2 cellular contexts compared by ENCODE assay signal in genomic region chr19:51686171-51686570, GRCh38.
TF ChIP-seq lines count a peak whose summit lies in the region.

No MANE protein-coding gene starts in this region.

TF ChIP-seq in A549, 52 proteins besides CTCF, POLR2A, EP300 and RAD21:
- TF ChIP-seq E2F6 (IDR thresholded peaks at IDR 0.05; ENCODE audit: borderline replicate concordance, low read depth) (no peak), EHMT2 (IDR thresholded peaks at IDR 0.05; ENCODE audit: low read depth) (no peak), TFCP2L1 (CRISPR knock-in tag; IDR thresholded peaks at IDR 0.05) (no peak), ATOH8 (CRISPR knock-in tag; IDR thresholded peaks at IDR 0.05; ENCODE audit: low read depth) (no peak), SREBF2 (IDR thresholded peaks at IDR 0.05) (no peak), KDM1A (IDR thresholded peaks at IDR 0.05; ENCODE audit: low read depth) (no peak)
- TF ChIP-seq, protein P1, sequence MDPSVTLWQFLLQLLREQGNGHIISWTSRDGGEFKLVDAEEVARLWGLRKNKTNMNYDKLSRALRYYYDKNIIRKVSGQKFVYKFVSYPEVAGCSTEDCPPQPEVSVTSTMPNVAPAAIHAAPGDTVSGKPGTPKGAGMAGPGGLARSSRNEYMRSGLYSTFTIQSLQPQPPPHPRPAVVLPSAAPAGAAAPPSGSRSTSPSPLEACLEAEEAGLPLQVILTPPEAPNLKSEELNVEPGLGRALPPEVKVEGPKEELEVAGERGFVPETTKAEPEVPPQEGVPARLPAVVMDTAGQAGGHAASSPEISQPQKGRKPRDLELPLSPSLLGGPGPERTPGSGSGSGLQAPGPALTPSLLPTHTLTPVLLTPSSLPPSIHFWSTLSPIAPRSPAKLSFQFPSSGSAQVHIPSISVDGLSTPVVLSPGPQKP (IDR thresholded peaks at IDR 0.05; ENCODE audit: low read depth, low read length) = no peak

TF ChIP-seq in HCT116, 20 proteins besides CTCF, POLR2A, EP300 and RAD21:
- TF ChIP-seq EGR1 (IDR thresholded peaks at IDR 0.05; ENCODE audit: low read depth) (no peak), SIN3A (IDR thresholded peaks at IDR 0.05; ENCODE audit: low read depth) (no peak), SRF (IDR thresholded peaks at IDR 0.05; ENCODE audit: low read depth) (no peak), EZH2phosphoT487 (IDR thresholded peaks at IDR 0.05; ENCODE audit: borderline replicate concordance) (no peak), ELF1 (IDR thresholded peaks at IDR 0.05; ENCODE audit: borderline replicate concordance, low read depth) (no peak), YY1 (IDR thresholded peaks at IDR 0.05; ENCODE audit: extremely low read depth, insufficient replicate concordance, low read depth, low read length) (no peak), CBX3 (IDR thresholded peaks at IDR 0.05; ENCODE audit: low read depth) (no peak), ZFX (IDR thresholded peaks at IDR 0.05) (no peak), CEBPB (IDR thresholded peaks at IDR 0.05; ENCODE audit: low read depth) (no peak), JUND (IDR thresholded peaks at IDR 0.05) (no peak), FOSL1 (IDR thresholded peaks at IDR 0.05; ENCODE audit: low read depth) (no peak)
- TF ChIP-seq, protein P2, sequence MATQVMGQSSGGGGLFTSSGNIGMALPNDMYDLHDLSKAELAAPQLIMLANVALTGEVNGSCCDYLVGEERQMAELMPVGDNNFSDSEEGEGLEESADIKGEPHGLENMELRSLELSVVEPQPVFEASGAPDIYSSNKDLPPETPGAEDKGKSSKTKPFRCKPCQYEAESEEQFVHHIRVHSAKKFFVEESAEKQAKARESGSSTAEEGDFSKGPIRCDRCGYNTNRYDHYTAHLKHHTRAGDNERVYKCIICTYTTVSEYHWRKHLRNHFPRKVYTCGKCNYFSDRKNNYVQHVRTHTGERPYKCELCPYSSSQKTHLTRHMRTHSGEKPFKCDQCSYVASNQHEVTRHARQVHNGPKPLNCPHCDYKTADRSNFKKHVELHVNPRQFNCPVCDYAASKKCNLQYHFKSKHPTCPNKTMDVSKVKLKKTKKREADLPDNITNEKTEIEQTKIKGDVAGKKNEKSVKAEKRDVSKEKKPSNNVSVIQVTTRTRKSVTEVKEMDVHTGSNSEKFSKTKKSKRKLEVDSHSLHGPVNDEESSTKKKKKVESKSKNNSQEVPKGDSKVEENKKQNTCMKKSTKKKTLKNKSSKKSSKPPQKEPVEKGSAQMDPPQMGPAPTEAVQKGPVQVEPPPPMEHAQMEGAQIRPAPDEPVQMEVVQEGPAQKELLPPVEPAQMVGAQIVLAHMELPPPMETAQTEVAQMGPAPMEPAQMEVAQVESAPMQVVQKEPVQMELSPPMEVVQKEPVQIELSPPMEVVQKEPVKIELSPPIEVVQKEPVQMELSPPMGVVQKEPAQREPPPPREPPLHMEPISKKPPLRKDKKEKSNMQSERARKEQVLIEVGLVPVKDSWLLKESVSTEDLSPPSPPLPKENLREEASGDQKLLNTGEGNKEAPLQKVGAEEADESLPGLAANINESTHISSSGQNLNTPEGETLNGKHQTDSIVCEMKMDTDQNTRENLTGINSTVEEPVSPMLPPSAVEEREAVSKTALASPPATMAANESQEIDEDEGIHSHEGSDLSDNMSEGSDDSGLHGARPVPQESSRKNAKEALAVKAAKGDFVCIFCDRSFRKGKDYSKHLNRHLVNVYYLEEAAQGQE (IDR thresholded peaks at IDR 0.05; ENCODE audit: low read depth) = no peak
- TF ChIP-seq, protein P3, sequence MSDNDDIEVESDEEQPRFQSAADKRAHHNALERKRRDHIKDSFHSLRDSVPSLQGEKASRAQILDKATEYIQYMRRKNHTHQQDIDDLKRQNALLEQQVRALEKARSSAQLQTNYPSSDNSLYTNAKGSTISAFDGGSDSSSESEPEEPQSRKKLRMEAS (IDR thresholded peaks at IDR 0.05) = no peak
- TF ChIP-seq, protein P4, sequence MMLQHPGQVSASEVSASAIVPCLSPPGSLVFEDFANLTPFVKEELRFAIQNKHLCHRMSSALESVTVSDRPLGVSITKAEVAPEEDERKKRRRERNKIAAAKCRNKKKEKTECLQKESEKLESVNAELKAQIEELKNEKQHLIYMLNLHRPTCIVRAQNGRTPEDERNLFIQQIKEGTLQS (IDR thresholded peaks at IDR 0.05) = no peak
